In genomic region chr9:106420511-106420944, GRCh38 we compare ENCODE assay signal across 9 cellular contexts.
DNase-seq lines count a peak whose midpoint lies in the region; ATAC-seq and TF ChIP-seq lines count a peak whose summit lies in the region.
"Had no signal": no experiment of that assay in that cellular context is flagged by ENCODE, and none has a peak within 500 bp of the region (broad histone marks: within the 10 kb centered on the region; RNA-seq: fewer than 3 reads in every experiment).

No MANE protein-coding gene starts in this region.

- H3K27me3 ChIP-seq in foreskin keratinocyte = peaks cover 3% of the 10 kb centered on the region
- H3K27me3 ChIP-seq in effector memory CD4-positive, alpha-beta T cell (replicated peaks; ENCODE audit: control insufficient read depth, insufficient read depth, low read length, poor library complexity, severe bottlenecking) = no peaks in the 10 kb centered on the region

- no peak overlapping the region for H3K27ac ChIP-seq in foreskin keratinocyte
- no peak overlapping the region for H3K27ac ChIP-seq in effector memory CD4-positive, alpha-beta T cell (ENCODE audit: insufficient read depth, low read length, poor library complexity, severe bottlenecking)

- peak; percentile 85 for DNase-seq in GM12865 (ENCODE audit: low read depth)
- DNase-seq in foreskin keratinocyte = peak; percentile 27 to 35
- no peak for DNase-seq in HT-29 (ENCODE audit: low spot score)
- DNase-seq in effector memory CD4-positive, alpha-beta T cell = no peak
- no peak for DNase-seq in DMS 273 (lab: John Stamatoyannopoulos, UW; ENCODE audit: unreplicated experiment)
- DNase-seq in GM19238 (ENCODE audit: insufficient read length, low spot score) = no peak

- no peak for TF ChIP-seq CTCF in GM12865 (IDR thresholded peaks at IDR 0.05; ENCODE audit: insufficient read depth, low read depth, low read length, missing control alignments)
- no peak for TF ChIP-seq CTCF in foreskin keratinocyte (conservative IDR thresholded peaks at IDR 0.05)

- no peak overlapping the region for H3K4me3 ChIP-seq in GM12865 (ENCODE audit: low read depth, low read length)
- no peak overlapping the region for H3K4me3 ChIP-seq in effector memory CD4-positive, alpha-beta T cell (ENCODE audit: insufficient read depth, low read depth, low read length, poor library complexity, severe bottlenecking)
- H3K4me3 ChIP-seq: lung had no signal

- H3K4me1 ChIP-seq in foreskin keratinocyte = peaks cover 8% of the 10 kb centered on the region
- H3K4me1 ChIP-seq in effector memory CD4-positive, alpha-beta T cell (ENCODE audit: control insufficient read depth, insufficient read depth, low read length, poor library complexity, severe bottlenecking) = no peaks in the 10 kb centered on the region

- peak; percentile 57 for ATAC-seq in GM21528 (IDR thresholded peaks at IDR 0.05; ENCODE audit: low FRiP score, unreplicated experiment)
- ATAC-seq in HG03575 (IDR thresholded peaks at IDR 0.05; ENCODE audit: extremely low read depth, insufficient number of reproducible peaks, low FRiP score, unreplicated experiment) = peak; percentile 64
- peak; percentile 77 for ATAC-seq in foreskin keratinocyte

- H3K36me3 ChIP-seq in effector memory CD4-positive, alpha-beta T cell (ENCODE audit: control insufficient read depth, insufficient read depth, low read length) = no peaks in the 10 kb centered on the region

- no peaks in the 10 kb centered on the region for H3K9me3 ChIP-seq in effector memory CD4-positive, alpha-beta T cell (ENCODE audit: control insufficient read depth, low read length)

Comparison
In these comparisons a context has a peak if more than half of its experiments do, and no peak if none do; other contexts are left out.
1. DNase-seq: peak in GM12865 (single experiment) and foreskin keratinocyte (2 of 2); none in HT-29 (single experiment), effector memory CD4-positive, alpha-beta T cell (0 of 3), DMS 273 (single experiment) and GM19238 (single experiment).
2. Peak in every context shown above with its lines, with median percentiles within 50 percentile points of each other: ATAC-seq.